ENCODE assay signal across 16 cellular contexts in genomic region chr15:25883860-25884259, GRCh38. TPM values are rescaled to one million over a fixed set of nuclear protein-coding genes. Genes with fewer than 3 reads are reported as not detected.
DNase-seq lines count a peak whose midpoint lies in the region; ATAC-seq and TF ChIP-seq lines count a peak whose summit lies in the region.
"Had no signal": no experiment of that assay in that cellular context is flagged by ENCODE, and none has a peak within 500 bp of the region (broad histone marks: within the 10 kb centered on the region; RNA-seq: fewer than 3 reads in every experiment).

No MANE protein-coding gene starts in this region.

- H3K27me3 ChIP-seq in GM23248 (replicated peaks; ENCODE audit: insufficient read depth) (no peaks in the 10 kb centered on the region), kidney epithelial cell (ENCODE audit: control insufficient read depth, insufficient read depth, low read length) (no peaks in the 10 kb centered on the region), upper lobe of left lung (no peaks in the 10 kb centered on the region), sigmoid colon (no peaks in the 10 kb centered on the region)
- H3K27me3 ChIP-seq: heart right ventricle had no signal

- intact Hi-C loops in sigmoid colon (cut with DNase I), result no loop called here

- ATAC-seq in upper lobe of left lung (ENCODE audit: low FRiP score in 2 of 2) (peak; percentile 9 to 50), HG03159 (IDR thresholded peaks at IDR 0.05; ENCODE audit: unreplicated experiment) (no peak), GM18520 (IDR thresholded peaks at IDR 0.05; ENCODE audit: unreplicated experiment) (no peak)
- ATAC-seq: heart right ventricle, left ventricle myocardium superior, T-helper 17 cell had no signal

- in situ Hi-C loops in GM23248 (cut with MboI), result no loop called here

- H2AFZ ChIP-seq in GM23248, result no peak overlapping the region

- H3K4me3 ChIP-seq in GM23248, result no peak overlapping the region
- no peak overlapping the region for H3K4me3 ChIP-seq in kidney epithelial cell (ENCODE audit: low read depth, low read length)
- H3K4me3 ChIP-seq in upper lobe of left lung, result no peak overlapping the region
- no peak overlapping the region for H3K4me3 ChIP-seq in sigmoid colon
- H3K4me3 ChIP-seq: heart right ventricle had no signal

- no peak for TF ChIP-seq CTCF in kidney epithelial cell (IDR thresholded peaks at IDR 0.05; ENCODE audit: insufficient read depth, low read length, poor library complexity, severe bottlenecking)
- TF ChIP-seq CTCF in upper lobe of left lung (IDR thresholded peaks at IDR 0.05), result no peak
- TF ChIP-seq CTCF in sigmoid colon (IDR thresholded peaks at IDR 0.05), result no peak

- H4K20me1 ChIP-seq in GM23248 (ENCODE audit: insufficient read depth), result no peaks in the 10 kb centered on the region

- H3K27ac ChIP-seq in GM23248 (peak overlapping the region; percentile 74), upper lobe of left lung (peak overlapping the region in 1 of 4 donors; percentile 34), sigmoid colon (peak overlapping the region in 1 of 4 donors; percentile 58)
- H3K27ac ChIP-seq: heart right ventricle had no signal

- H3K9ac ChIP-seq in GM23248, result peak overlapping the region; percentile 25

- TF ChIP-seq EP300 in upper lobe of left lung (IDR thresholded peaks at IDR 0.05) (no peak), sigmoid colon (IDR thresholded peaks at IDR 0.05) (no peak)

- H3K4me2 ChIP-seq in GM23248 (ENCODE audit: unreplicated experiment), result peak overlapping the region; percentile 53

- H3F3A ChIP-seq in GM23248 (ENCODE audit: insufficient read depth), result peaks cover 23% of the 10 kb centered on the region

- WGBS in GM23248 (ENCODE audit: low coverage in 1 of 2, low lambda C conversion rate in 2 of 2, missing lambda C conversion rate in 2 of 2), 2 experiments, result 1 to 2% methylated on average over 5 of the region's 5 CpGs
- WGBS in upper lobe of left lung, 2 donors, result 41 to 52% methylated on average over 5 of the region's 5 CpGs
- 17 to 72% methylated on average over 5 of the region's 5 CpGs for WGBS in sigmoid colon, 2 donors

- H3K4me1 ChIP-seq in GM23248 (ENCODE audit: insufficient read depth), result peaks cover 33% of the 10 kb centered on the region
- peaks cover 0 to 18% (median 0%) of the 10 kb centered on the region in 4 donors for H3K4me1 ChIP-seq in upper lobe of left lung
- peaks cover 0 to 13% (median 10%) of the 10 kb centered on the region in 4 donors for H3K4me1 ChIP-seq in sigmoid colon

- H3K9me2 ChIP-seq in GM23248 (ENCODE audit: insufficient read depth), result no peaks in the 10 kb centered on the region

- DNase-seq in GM23248 (peak; percentile 94), astrocyte of the hippocampus (ENCODE audit: low read depth, low spot score) (peak; percentile 91), kidney epithelial cell (ENCODE audit: low read depth) (peak; percentile 91), upper lobe of left lung (no peak), sigmoid colon (no peak)
- DNase-seq: activated CD4-positive, CD25-positive, alpha-beta regulatory T cell treated with anti-CD3 and anti-CD28 coated beads, Interleukin-2, amount 50 U/mL, for 72 hours; activated T-cell treated with anti-CD3 and anti-CD28 coated beads, Interleukin-2, amount 50 U/mL, for 48 hours; DMS53; effector CD4-positive, alpha-beta T cell; heart right ventricle; left ventricle myocardium superior; NCI-H446 treated with DMSO at 0.1 percent for 48 hours; T-helper 17 cell had no signal

- no peak for TF ChIP-seq POLR2A in upper lobe of left lung (IDR thresholded peaks at IDR 0.05)
- TF ChIP-seq POLR2A in sigmoid colon (IDR thresholded peaks at IDR 0.05), result no peak

- H3K79me2 ChIP-seq in GM23248 (ENCODE audit: insufficient read depth), result no peaks in the 10 kb centered on the region

- H3K36me3 ChIP-seq in GM23248 (ENCODE audit: low read depth), result no peaks in the 10 kb centered on the region
- H3K36me3 ChIP-seq in kidney epithelial cell (ENCODE audit: control insufficient read depth, insufficient read depth, low read length), result no peaks in the 10 kb centered on the region
- H3K36me3 ChIP-seq in upper lobe of left lung, result no peaks in the 10 kb centered on the region
- no peaks in the 10 kb centered on the region for H3K36me3 ChIP-seq in sigmoid colon
- H3K36me3 ChIP-seq: heart right ventricle had no signal

- H3K9me3 ChIP-seq in GM23248 (ENCODE audit: low read depth) (no peaks in the 10 kb centered on the region), upper lobe of left lung (no peaks in the 10 kb centered on the region), sigmoid colon (no peaks in the 10 kb centered on the region)
- H3K9me3 ChIP-seq: heart right ventricle had no signal

RNA-seq across cellular contexts. Expression of gene ATP10A, which starts 20.7 kb away (rescaled TPM):
- total RNA-seq in GM23248 (2014; rRNA removed; shearing (Covaris generic)), result 64.1 and 73.1 TPM in 2 replicates
- polyA plus RNA-seq in GM23248 (2016; fragmentation: Nextera tagmentation; extraction: Ambion mirVana) (20.4 and 22.2 TPM in 2 replicates), sigmoid colon (1 to 10 TPM in 2 of 3 donors, under 1 TPM in 1; 0.23 to 3.2 (median 1.2) TPM)
- total RNA-seq in kidney epithelial cell (7.6 and 8.0 TPM in 2 replicates), upper lobe of left lung (10 to 100 TPM; 17.8 to 62.4 (median 32.3) TPM), sigmoid colon (1 to 10 TPM; 1.8 to 7.7 (median 5.0) TPM)
- total RNA-seq: RPMI7951 had no signal

Comparison
In these comparisons a context has a peak if more than half of its experiments do, and no peak if none do; other contexts are left out.
1. DNase-seq: peak in GM23248 (single experiment), astrocyte of the hippocampus (single experiment) and kidney epithelial cell (single experiment); none in upper lobe of left lung (0 of 2) and sigmoid colon (single experiment).
2. ATAC-seq: peak in upper lobe of left lung (2 of 2); none in HG03159 (single experiment) and GM18520 (single experiment).